Comparison of ENCODE assay signal across 9 cellular contexts in genomic region chr16:67326115-67326471, GRCh38. TPM values are rescaled to one million over a fixed set of nuclear protein-coding genes. Genes with fewer than 3 reads are reported as not detected.
DNase-seq lines count a peak whose midpoint lies in the region; ATAC-seq, FAIRE-seq and TF ChIP-seq lines count a peak whose summit lies in the region.
"Had no signal": no experiment of that assay in that cellular context is flagged by ENCODE, and none has a peak within 500 bp of the region (broad histone marks: within the 10 kb centered on the region; RNA-seq: fewer than 3 reads in every experiment).

No MANE protein-coding gene starts in this region.

- H2BK120ac ChIP-seq in H1 (replicated peaks; ENCODE audit: low read depth, low read length), result no peak overlapping the region

- H3K4me3 ChIP-seq in AG10803 (ENCODE audit: low read length) (peak overlapping the region; percentile 44), H1 (ENCODE audit: extremely low read depth in 1 of 4, insufficient read depth in 2 of 4, low read depth in 3 of 4, low read length in 4 of 4) (peak overlapping the region; percentile 36 to 68 (median 50))

- peak overlapping the region; percentile 86 for H3K4me3 Mint-ChIP-seq in neural crest cell

- no peak overlapping the region for H2BK15ac ChIP-seq in H1 (ENCODE audit: low read length)

- H2AFZ ChIP-seq in H1 (ENCODE audit: low read length), result 0 out of 2 replicates have a peak overlapping the region, but pooled peaks have one; percentile 90

- no peak overlapping the region for H2BK5ac ChIP-seq in H1 (ENCODE audit: low read depth, low read length)

- no peak overlapping the region for H3K14ac ChIP-seq in H1 (ENCODE audit: insufficient read length)

- TF ChIP-seq EP300 in H1 (IDR thresholded peaks at IDR 0.05; ENCODE audit: borderline replicate concordance in 1 of 2, low read depth in 2 of 2, low read length in 2 of 2), result no peak

- H3K23ac ChIP-seq in H1 (ENCODE audit: insufficient read length), result no peak overlapping the region

- H4K8ac ChIP-seq in H1 (ENCODE audit: extremely low read depth, insufficient read depth, low read length), result no peak overlapping the region; the same call in 1 of the 2 replicates

- H3K27me3 ChIP-seq in H1 (replicated peaks in 1 of 4; ENCODE audit: control insufficient read depth in 3 of 4, extremely low read depth in 1 of 4, insufficient read depth in 3 of 4, low read length in 3 of 4), result peaks cover 0 to 4% (median under 1%) of the 10 kb centered on the region in 4 experiments; a peak in 3 of 7 replicates

- no peak overlapping the region; the same call in 1 of the 2 replicates for H2BK12ac ChIP-seq in H1 (ENCODE audit: low read depth, low read length)

- 52% methylated on average over 11 of the region's 11 CpGs; no CpG with 5 or more reads in 1 of the 2 experiments for WGBS in H1 (ENCODE audit: extremely low coverage in 1 of 2, insufficient coverage in 1 of 2, insufficient read length in 1 of 2, insufficient replicate concordance in 2 of 2, low coverage in 1 of 2, low lambda C conversion rate in 2 of 2, missing lambda C conversion rate in 1 of 2), 2 experiments

- H4K20me1 ChIP-seq in H1 (replicated peaks in 1 of 2; ENCODE audit: control insufficient read depth in 1 of 2, insufficient read depth in 2 of 2, low read length in 2 of 2), result no peaks in the 10 kb centered on the region

- no peaks in the 10 kb centered on the region for H3K9me3 Mint-ChIP-seq in neural crest cell

- no peak overlapping the region for H2AK5ac ChIP-seq in H1 (ENCODE audit: low read depth, low read length)

- no peak for TF ChIP-seq POLR2A in H1 (IDR thresholded peaks at IDR 0.05; ENCODE audit: control extremely low read depth in 1 of 2, low read depth in 2 of 2, low read length in 2 of 2)

- H3K9ac ChIP-seq in H1 (replicated peaks in 1 of 4; ENCODE audit: extremely low read depth in 1 of 4, low read depth in 3 of 4, low read length in 3 of 4), result no peak overlapping the region

- H3K79me2 ChIP-seq in H1 (ENCODE audit: control insufficient read depth in 1 of 2, insufficient read depth in 2 of 2, low read length in 2 of 2), result no peaks in the 10 kb centered on the region

- no peaks in the 10 kb centered on the region for H3K79me1 ChIP-seq in H1 (ENCODE audit: low read depth, low read length)

- H3K36me3 ChIP-seq in KOPT-K1 (ENCODE audit: insufficient read depth, low read length) (no peaks in the 10 kb centered on the region), H1 (ENCODE audit: control insufficient read depth in 2 of 4, insufficient read depth in 4 of 4, low read length in 3 of 4) (no peaks in the 10 kb centered on the region)

- H3K18ac ChIP-seq in H1 (ENCODE audit: extremely low read depth, low read length), result no peak overlapping the region

- H2BK20ac ChIP-seq in H1 (ENCODE audit: low read length), result no peak overlapping the region

- H4K5ac ChIP-seq in H1 (ENCODE audit: insufficient read length, low read depth, low read length), result no peak overlapping the region

- POLR2A ChIA-PET in H1 (lab: Charles Lee; ENCODE audit: partially characterized antibody), result interaction anchor here (1.1 to 1.7 kb wide), 2 partner anchors 9 to 29 kb away, joined by 3 read pairs; no protein-coding TSS in a partner anchor

- no peak overlapping the region for H3K4ac ChIP-seq in H1 (replicated peaks; ENCODE audit: insufficient read length, low read depth, low read length)

- peaks cover 9% of the 10 kb centered on the region for H3K4me1 Mint-ChIP-seq in neural crest cell

- H3K27ac ChIP-seq in KOPT-K1 (ENCODE audit: low read depth, low read length, poor library complexity, severe bottlenecking) (peak overlapping the region; percentile 75), H1 (ENCODE audit: low read depth, low read length) (no peak overlapping the region)

- FAIRE-seq in H1 (lab: Jason Lieb, UNC), result no peak

- H3K9me3 ChIP-seq in KOPT-K1 (ENCODE audit: insufficient read depth, low read length, poor library complexity, severe bottlenecking) (no peaks in the 10 kb centered on the region), H1 (ENCODE audit: insufficient read depth in 2 of 2, low read depth in 1 of 2, low read length in 1 of 2) (no peaks in the 10 kb centered on the region)

- TF ChIP-seq RAD21 in H1 (IDR thresholded peaks at IDR 0.05 in 1 of 2, conservative IDR thresholded peaks at IDR 0.05 in 1 of 2; ENCODE audit: low read depth in 2 of 2, low read length in 2 of 2), result no peak

- no peak for ATAC-seq in HG02981 (IDR thresholded peaks at IDR 0.05; ENCODE audit: unreplicated experiment)
- ATAC-seq in HG02623 (IDR thresholded peaks at IDR 0.05; ENCODE audit: unreplicated experiment), result no peak

- H3K56ac ChIP-seq in H1 (replicated peaks; ENCODE audit: insufficient read length, low read depth, low read length), result no peak overlapping the region

- H3K36me3 Mint-ChIP-seq in neural crest cell (ENCODE audit: low read depth), result no peaks in the 10 kb centered on the region

- peaks cover 68% of the 10 kb centered on the region for H3K27me3 Mint-ChIP-seq in neural crest cell (ENCODE audit: low read depth)

- H3K4me1 ChIP-seq in H1 (replicated peaks in 1 of 4; ENCODE audit: control insufficient read depth in 3 of 4, insufficient read depth in 4 of 4, low read length in 3 of 4), result no peaks in the 10 kb centered on the region; a peak in 1 of 7 replicates

- no peak overlapping the region for H4K91ac ChIP-seq in H1 (replicated peaks; ENCODE audit: insufficient read length, low read length)

- no peak for DNase-seq in AG10803 (ENCODE audit: low read depth)
- no peak for DNase-seq in H1 (ENCODE audit: low read depth in 1 of 2, low spot score in 2 of 2)
- DNase-seq in neural crest cell (ENCODE audit: low read depth, low spot score), result no peak
- no peak for DNase-seq in cortex of kidney (lab: John Stamatoyannopoulos, UW)
- no peak for DNase-seq in medulla oblongata (ENCODE audit: extremely low spot score)

- H3K4me2 ChIP-seq in H1 (ENCODE audit: insufficient read depth in 1 of 2, low read depth in 2 of 2, low read length in 2 of 2), result peak overlapping the region; percentile 50 to 80

- CTCF ChIA-PET in H1 (lab: Charles Lee; ENCODE audit: partially characterized antibody), result interaction anchor here (1.1 to 4.4 kb wide), 25 partner anchors 11 to 142 kb away, joined by 3 to 22 read pairs (median 6); partner anchors contain the start of genes FHOD1, PLEKHG4 and TPPP3

- TF ChIP-seq CTCF in AG10803 (conservative IDR thresholded peaks at IDR 0.05; ENCODE audit: low read length), result no peak
- no peak for TF ChIP-seq CTCF in H1 (IDR thresholded peaks at IDR 0.05; ENCODE audit: control extremely low read depth in 1 of 3, insufficient read depth in 1 of 3, low read depth in 1 of 3, low read length in 3 of 3)
- TF ChIP-seq CTCF in neural crest cell (conservative IDR thresholded peaks at IDR 0.05), result no peak

- peak overlapping the region; percentile 31 for H3K27ac Mint-ChIP-seq in neural crest cell (ENCODE audit: unreplicated experiment)

- peaks cover 7% of the 10 kb centered on the region; the same call in 1 of the 2 replicates for H3K23me2 ChIP-seq in H1 (ENCODE audit: low read depth, low read length)

TF ChIP-seq in H1, 55 proteins besides CTCF, POLR2A, EP300 and RAD21:
- no peak for TF ChIP-seq SIX5 (IDR thresholded peaks at IDR 0.05; ENCODE audit: low read depth, low read length)

RNA-seq across cellular contexts. Expression of gene KCTD19, which starts 0.4 kb away (rescaled TPM):
- 0.06 and 0.63 TPM in 2 replicates for total RNA-seq in H1 (2021; fragmentation: NEBNext Ultra II Directional; extraction: Animal tissue kit (Norgen Biotek cat#: 25700))
- polyA plus RNA-seq in H1 (2011; rRNA removed), result 0.24 and 0.47 TPM in 2 replicates
- polyA plus RNA-seq in H1 (2011; cell fraction: cytosol; rRNA removed), result 0.37 TPM
- 1.0 TPM for polyA plus RNA-seq in H1 (2011; cell fraction: nucleus; rRNA removed)
- polyA plus RNA-seq in H1 (2012, experiment 1 of 2), result 0.23 to 0.84 TPM (median 0.54 TPM) in 4 replicates
- not detected for polyA plus RNA-seq in H1 (2012, experiment 2 of 2)
- 0.20 TPM for polyA plus RNA-seq in H1 (2013, experiment 1 of 2)
- polyA plus RNA-seq in H1 (2013, experiment 2 of 2), result 0.53 TPM
- polyA minus RNA-seq in H1 (2011; rRNA and poly(A)+ RNA removed), result 0.49 and 1.7 TPM in 2 replicates
- polyA minus RNA-seq in H1 (2011; cell fraction: cytosol; rRNA and poly(A)+ RNA removed), result not detected
- polyA minus RNA-seq in H1 (2011; cell fraction: nucleus; rRNA and poly(A)+ RNA removed), result 0.20 TPM
- total RNA-seq in neural crest cell, result 1.1 and 1.3 TPM in 2 replicates
- polyA plus RNA-seq: esophagus had no signal

RNA-seq across cellular contexts. Expression of gene LRRC36, which starts 0.5 kb away (rescaled TPM):
- 0.44 TPM in 1 of 2 replicates, not detected in the other for total RNA-seq in H1 (2021; fragmentation: NEBNext Ultra II Directional; extraction: Animal tissue kit (Norgen Biotek cat#: 25700))
- polyA plus RNA-seq in H1 (2011; rRNA removed), result 0.09 and 0.15 TPM in 2 replicates
- 0.36 TPM for polyA plus RNA-seq in H1 (2011; cell fraction: cytosol; rRNA removed)
- polyA plus RNA-seq in H1 (2011; cell fraction: nucleus; rRNA removed), result 0.21 TPM
- polyA plus RNA-seq in H1 (2012, experiment 1 of 2), result 0.17 to 0.23 TPM (median 0.22 TPM) in 3 of 4 replicates, not detected in the other
- 0.16 TPM for polyA plus RNA-seq in H1 (2012, experiment 2 of 2)
- 0.08 TPM for polyA plus RNA-seq in H1 (2013, experiment 1 of 2)
- 0.04 TPM for polyA plus RNA-seq in H1 (2013, experiment 2 of 2)
- 0.16 TPM in 1 of 2 replicates, not detected in the other for polyA minus RNA-seq in H1 (2011; rRNA and poly(A)+ RNA removed)
- polyA minus RNA-seq in H1 (2011; cell fraction: cytosol; rRNA and poly(A)+ RNA removed), result not detected
- not detected for polyA minus RNA-seq in H1 (2011; cell fraction: nucleus; rRNA and poly(A)+ RNA removed)
- total RNA-seq in neural crest cell, result 0.21 TPM in 1 of 2 replicates, not detected in the other

RNA-seq across cellular contexts. Expression of gene PLEKHG4, which starts 46.8 kb away (rescaled TPM):
- total RNA-seq in H1 (2021; fragmentation: NEBNext Ultra II Directional; extraction: Animal tissue kit (Norgen Biotek cat#: 25700)), result 7.4 and 7.7 TPM in 2 replicates
- polyA plus RNA-seq in H1 (2011; rRNA removed), result 11.1 and 19.8 TPM in 2 replicates
- 11.0 TPM for polyA plus RNA-seq in H1 (2011; cell fraction: cytosol; rRNA removed)
- polyA plus RNA-seq in H1 (2011; cell fraction: nucleus; rRNA removed), result 51.8 TPM
- polyA plus RNA-seq in H1 (2012, experiment 1 of 2), result 5.7 to 10.4 TPM (median 7.0 TPM) in 4 replicates
- 6.4 TPM for polyA plus RNA-seq in H1 (2012, experiment 2 of 2)
- 6.1 TPM for polyA plus RNA-seq in H1 (2013, experiment 1 of 2)
- 4.0 TPM for polyA plus RNA-seq in H1 (2013, experiment 2 of 2)
- polyA minus RNA-seq in H1 (2011; rRNA and poly(A)+ RNA removed), result 6.4 and 9.0 TPM in 2 replicates
- 17.0 TPM for polyA minus RNA-seq in H1 (2011; cell fraction: cytosol; rRNA and poly(A)+ RNA removed)
- polyA minus RNA-seq in H1 (2011; cell fraction: nucleus; rRNA and poly(A)+ RNA removed), result 8.1 TPM
- total RNA-seq in neural crest cell, result 3.7 and 4.0 TPM in 2 replicates
